Comparison of ENCODE assay signal across 8 cellular contexts in the genomic region with DNA sequence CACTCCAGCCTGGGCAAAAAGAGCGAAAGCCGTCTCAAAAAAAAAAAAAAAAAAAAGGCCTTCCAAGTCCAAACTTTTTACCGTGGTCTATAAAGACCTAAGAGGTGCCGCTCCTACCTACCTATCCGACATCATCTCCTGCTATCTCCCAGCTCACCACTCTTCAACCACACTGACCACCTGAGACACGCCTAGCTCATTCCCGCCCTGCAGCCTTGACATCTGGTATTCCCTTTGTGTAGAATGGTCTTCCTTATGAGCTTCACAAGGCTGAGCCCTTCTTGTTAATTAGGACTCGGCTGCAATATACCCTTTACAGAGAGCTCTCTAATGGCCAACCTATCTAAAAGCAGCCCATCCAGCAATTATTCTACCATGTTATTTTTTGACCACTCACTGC. TPM values are rescaled to one million over a fixed set of nuclear protein-coding genes. Genes with fewer than 3 reads are reported as not detected.
A peak's percentile ranks its signal among the peaks of the same experiment; 100 is the strongest.
DNase-seq lines count a peak whose midpoint lies in the region; ATAC-seq and TF ChIP-seq lines count a peak whose summit lies in the region.

No MANE protein-coding gene starts in this region.

- 29 to 38% methylated on average over 8 of the region's 8 CpGs for WGBS in thyroid gland, 2 donors

- H3K4me1 ChIP-seq in thyroid gland: peaks cover 12 to 15% of the 10 kb centered on the region in 2 donors

- H3K9me3 ChIP-seq in thyroid gland: no peaks in the 10 kb centered on the region

- H3K4me3 ChIP-seq in kidney epithelial cell (ENCODE audit: low read depth, low read length) (peak overlapping the region; percentile 78), thyroid gland (replicated peaks in 1 of 3) (peak overlapping the region; percentile 36 to 85 (median 77))

- TF ChIP-seq POLR2A in thyroid gland (IDR thresholded peaks at IDR 0.05): no peak

- peaks cover 31% of the 10 kb centered on the region for H3K36me3 Mint-ChIP-seq in activated CD4-positive, alpha-beta T cell treated with anti-CD3 and anti-CD28 coated beads, Interleukin-2, amount 10 ng/mL, durations not matched to agents 24 days and 14 days (ENCODE audit: low read depth)
- peaks cover 44% of the 10 kb centered on the region for H3K36me3 Mint-ChIP-seq in activated T-helper 2 cell treated with anti-CD3 and anti-CD28 coated beads, Interferon-gamma antibody, Interleukin-2, Interleukin-4, amounts not matched to agents 10 μg/mL and 5 μg/mL and 100 μg/mL, durations not matched to agents 14 hours and 24 hours and 36 hours (ENCODE audit: low read depth)

- H3K36me3 ChIP-seq in kidney epithelial cell (ENCODE audit: control insufficient read depth, insufficient read depth, low read length) (no peaks in the 10 kb centered on the region), thyroid gland (peaks cover 25% of the 10 kb centered on the region in 2 donors)

- H3K4me1 Mint-ChIP-seq in activated CD4-positive, alpha-beta T cell treated with anti-CD3 and anti-CD28 coated beads, Interleukin-2, amount 10 ng/mL, durations not matched to agents 24 days and 14 days: peaks cover 24% of the 10 kb centered on the region
- peaks cover 19% of the 10 kb centered on the region for H3K4me1 Mint-ChIP-seq in activated T-helper 2 cell treated with anti-CD3 and anti-CD28 coated beads, Interferon-gamma antibody, Interleukin-2, Interleukin-4, amounts not matched to agents 10 μg/mL and 5 μg/mL and 100 μg/mL, durations not matched to agents 14 hours and 24 hours and 36 hours (ENCODE audit: low read depth)

- DNase-seq in activated CD4-positive, alpha-beta T cell treated with anti-CD3 and anti-CD28 coated beads, Interleukin-2, amount 10 ng/mL, durations not matched to agents 24 days and 14 days: no peak
- DNase-seq in activated CD4-positive, alpha-beta T cell treated with anti-CD3 and anti-CD28 coated beads for 1 hour: no peak
- DNase-seq in activated T-helper 2 cell treated with anti-CD3 and anti-CD28 coated beads, Interferon-gamma antibody, Interleukin-2, Interleukin-4, amounts not matched to agents 10 μg/mL and 5 μg/mL and 100 μg/mL, durations not matched to agents 14 hours and 24 hours and 36 hours (ENCODE audit: low spot score): no peak
- DNase-seq in kidney epithelial cell (ENCODE audit: low read depth) (no peak), thyroid gland (no peak), posterior vena cava (ENCODE audit: low spot score) (no peak)
- no peak for DNase-seq in activated CD4-positive, CD25-positive, alpha-beta regulatory T cell treated with anti-CD3 and anti-CD28 coated beads, Interleukin-2, amount 50 U/mL, for 72 hours

- peak overlapping the region; percentile 95 for H3K4me3 Mint-ChIP-seq in activated CD4-positive, alpha-beta T cell treated with anti-CD3 and anti-CD28 coated beads, Interleukin-2, amount 10 ng/mL, durations not matched to agents 24 days and 14 days
- H3K4me3 Mint-ChIP-seq in activated T-helper 2 cell treated with anti-CD3 and anti-CD28 coated beads, Interferon-gamma antibody, Interleukin-2, Interleukin-4, amounts not matched to agents 10 μg/mL and 5 μg/mL and 100 μg/mL, durations not matched to agents 14 hours and 24 hours and 36 hours (ENCODE audit: low read depth): peak overlapping the region; percentile 97

- peak overlapping the region in 2 of 3 donors; percentile 71 for H3K27ac ChIP-seq in thyroid gland

- TF ChIP-seq CTCF in kidney epithelial cell (IDR thresholded peaks at IDR 0.05; ENCODE audit: insufficient read depth, low read length, poor library complexity, severe bottlenecking) (no peak), thyroid gland (IDR thresholded peaks at IDR 0.05) (no peak)

- intact Hi-C loops in activated CD4-positive, alpha-beta T cell treated with anti-CD3 and anti-CD28 coated beads, Interleukin-2, amount 10 ng/mL, durations not matched to agents 24 days and 14 days (cut with micrococcal nuclease): loop anchor here (1.0 kb wide), 3 partner anchors 17 to 89 kb away; a partner anchor contains a TSS
- intact Hi-C loops in activated T-helper 2 cell treated with anti-CD3 and anti-CD28 coated beads, Interferon-gamma antibody, Interleukin-2, Interleukin-4, amounts not matched to agents 10 μg/mL and 5 μg/mL and 100 μg/mL, durations not matched to agents 14 hours and 24 hours and 36 hours (cut with micrococcal nuclease): loop anchor here (2.0 kb wide), 1 partner anchor 89 kb away; no protein-coding TSS in a partner anchor
- intact Hi-C loops in thyroid gland (cut with DNase I): no loop called here
- intact Hi-C loops in posterior vena cava (cut with DNase I): loop anchor here in 1 of 2 donors (5.0 kb wide), 1 partner anchor 1320 kb away; no protein-coding TSS in a partner anchor

- H3K9me3 Mint-ChIP-seq in activated CD4-positive, alpha-beta T cell treated with anti-CD3 and anti-CD28 coated beads, Interleukin-2, amount 10 ng/mL, durations not matched to agents 24 days and 14 days: no peaks in the 10 kb centered on the region
- no peaks in the 10 kb centered on the region for H3K9me3 Mint-ChIP-seq in activated T-helper 2 cell treated with anti-CD3 and anti-CD28 coated beads, Interferon-gamma antibody, Interleukin-2, Interleukin-4, amounts not matched to agents 10 μg/mL and 5 μg/mL and 100 μg/mL, durations not matched to agents 14 hours and 24 hours and 36 hours

- no peaks in the 10 kb centered on the region for H3K27me3 Mint-ChIP-seq in activated CD4-positive, alpha-beta T cell treated with anti-CD3 and anti-CD28 coated beads, Interleukin-2, amount 10 ng/mL, durations not matched to agents 24 days and 14 days
- H3K27me3 Mint-ChIP-seq in activated T-helper 2 cell treated with anti-CD3 and anti-CD28 coated beads, Interferon-gamma antibody, Interleukin-2, Interleukin-4, amounts not matched to agents 10 μg/mL and 5 μg/mL and 100 μg/mL, durations not matched to agents 14 hours and 24 hours and 36 hours (ENCODE audit: low read depth): no peaks in the 10 kb centered on the region

- H3K27me3 ChIP-seq in kidney epithelial cell (ENCODE audit: control insufficient read depth, insufficient read depth, low read length) (no peaks in the 10 kb centered on the region), thyroid gland (no peaks in the 10 kb centered on the region)

- no peak for ATAC-seq in GM19397 (IDR thresholded peaks at IDR 0.05; ENCODE audit: unreplicated experiment)

- peak overlapping the region; percentile 92 for H3K27ac Mint-ChIP-seq in activated CD4-positive, alpha-beta T cell treated with anti-CD3 and anti-CD28 coated beads, Interleukin-2, amount 10 ng/mL, durations not matched to agents 24 days and 14 days
- H3K27ac Mint-ChIP-seq in activated T-helper 2 cell treated with anti-CD3 and anti-CD28 coated beads, Interferon-gamma antibody, Interleukin-2, Interleukin-4, amounts not matched to agents 10 μg/mL and 5 μg/mL and 100 μg/mL, durations not matched to agents 14 hours and 24 hours and 36 hours: peak overlapping the region; percentile 93

RNA-seq across cellular contexts. Expression of a gene that starts 0.7 kb away (rescaled TPM):
- 96.4 and 107 TPM in 2 replicates for total RNA-seq in activated CD4-positive, alpha-beta T cell treated with anti-CD3 and anti-CD28 coated beads, Interleukin-2, amount 10 ng/mL, durations not matched to agents 24 days and 14 days
- 89.0 and 90.2 TPM in 2 replicates for total RNA-seq in activated T-helper 2 cell treated with anti-CD3 and anti-CD28 coated beads, Interferon-gamma antibody, Interleukin-2, Interleukin-4, amounts not matched to agents 10 μg/mL and 5 μg/mL and 100 μg/mL, durations not matched to agents 14 hours and 24 hours and 36 hours
- total RNA-seq in kidney epithelial cell (28.1 and 42.4 TPM in 2 replicates), thyroid gland (10 to 100 TPM; 16.8 to 61.9 (median 34.4) TPM), posterior vena cava (10 to 100 TPM; 24.0 to 32.2 TPM)

RNA-seq across cellular contexts. Expression of a gene that starts 17.2 kb away (rescaled TPM):
- total RNA-seq in activated CD4-positive, alpha-beta T cell treated with anti-CD3 and anti-CD28 coated beads, Interleukin-2, amount 10 ng/mL, durations not matched to agents 24 days and 14 days: 44.7 and 44.9 TPM in 2 replicates
- total RNA-seq in activated T-helper 2 cell treated with anti-CD3 and anti-CD28 coated beads, Interferon-gamma antibody, Interleukin-2, Interleukin-4, amounts not matched to agents 10 μg/mL and 5 μg/mL and 100 μg/mL, durations not matched to agents 14 hours and 24 hours and 36 hours: 46.7 and 47.4 TPM in 2 replicates
- total RNA-seq in kidney epithelial cell (54.8 and 55.9 TPM in 2 replicates), thyroid gland (10 to 100 TPM; 37.6 to 67.9 (median 56.7) TPM), posterior vena cava (10 to 100 TPM; 49.4 to 72.5 TPM)

RNA-seq across cellular contexts. Expression of a gene that starts 41.0 kb away (rescaled TPM):
- 19.5 and 19.9 TPM in 2 replicates for total RNA-seq in activated CD4-positive, alpha-beta T cell treated with anti-CD3 and anti-CD28 coated beads, Interleukin-2, amount 10 ng/mL, durations not matched to agents 24 days and 14 days
- total RNA-seq in activated T-helper 2 cell treated with anti-CD3 and anti-CD28 coated beads, Interferon-gamma antibody, Interleukin-2, Interleukin-4, amounts not matched to agents 10 μg/mL and 5 μg/mL and 100 μg/mL, durations not matched to agents 14 hours and 24 hours and 36 hours: 23.3 and 25.3 TPM in 2 replicates
- total RNA-seq in kidney epithelial cell: 14.1 and 20.7 TPM in 2 replicates
- 10 to 100 TPM; 23.4 to 33.9 (median 27.5) TPM for total RNA-seq in thyroid gland
- total RNA-seq in posterior vena cava: 10 to 100 TPM in 1 of 2 donors, 1 to 10 TPM in 1; 9.6 to 16.6 TPM
